ENCODE assay signal across 16 cellular contexts in the genomic region with DNA sequence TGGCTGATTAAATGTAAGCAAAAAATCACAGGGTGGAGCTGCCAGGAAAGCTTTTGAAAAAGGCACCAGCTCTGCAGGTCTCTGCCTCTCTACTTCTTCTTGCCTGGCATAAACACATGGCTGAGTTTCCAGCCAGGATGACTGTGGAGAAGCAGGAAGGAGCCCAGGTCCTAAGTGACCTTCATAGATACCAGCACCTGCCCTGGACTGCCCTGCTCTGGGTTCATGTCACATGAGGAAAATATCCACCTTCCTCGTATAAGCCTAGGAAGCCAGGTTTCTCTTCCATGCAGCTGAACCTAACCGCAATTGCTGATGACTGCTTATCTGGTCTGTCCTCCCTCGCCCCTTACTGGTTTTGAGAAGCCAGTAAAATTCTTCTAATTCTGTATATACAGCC. TPM values are rescaled to one million over a fixed set of nuclear protein-coding genes. Genes with fewer than 3 reads are reported as not detected.
DNase-seq lines count a peak whose midpoint lies in the region; ATAC-seq and TF ChIP-seq lines count a peak whose summit lies in the region.
"Had no signal": no experiment of that assay in that cellular context is flagged by ENCODE, and none has a peak within 500 bp of the region (broad histone marks: within the 10 kb centered on the region; RNA-seq: fewer than 3 reads in every experiment).

No MANE protein-coding gene starts in this region.

- POLR2A ChIA-PET in CD4-positive, alpha-beta memory T cell (lab: Charles Lee; ENCODE audit: partially characterized antibody), result no interaction called here

- no peak for ATAC-seq in GM18505 (IDR thresholded peaks at IDR 0.05; ENCODE audit: unreplicated experiment)
- ATAC-seq: CD8-positive, alpha-beta T cell had no signal

- peak overlapping the region in 2 of 8 donors; percentile 5 to 23 for H3K4me3 Mint-ChIP-seq in CD4-positive, alpha-beta memory T cell
- H3K4me3 Mint-ChIP-seq in dendritic cell treated with granulocyte-macrophage colony-stimulating factor and Interleukin-4, amounts not matched to agents 40 ng/mL and 50 ng/mL, for 4 days, result no peak overlapping the region
- H3K4me3 Mint-ChIP-seq: CD8-positive, alpha-beta T cell; endodermal cell had no signal

- H3K9ac ChIP-seq in mesenchymal stem cell (ENCODE audit: low read length), result no peak overlapping the region
- H3K9ac ChIP-seq: SK-N-SH had no signal

- H4K8ac ChIP-seq in mesenchymal stem cell (ENCODE audit: low read length), result no peak overlapping the region

- H2AFZ ChIP-seq in mesenchymal stem cell (ENCODE audit: low read depth, low read length), result no peak overlapping the region

- intact Hi-C loops in CD4-positive, alpha-beta memory T cell (cut with micrococcal nuclease), result no loop called here
- intact Hi-C loops in dendritic cell treated with granulocyte-macrophage colony-stimulating factor and Interleukin-4, amounts not matched to agents 40 ng/mL and 50 ng/mL, for 4 days (cut with micrococcal nuclease), result loop anchor here (2.0 kb wide), 1 partner anchor 47 kb away; a partner anchor contains a TSS

- no peak overlapping the region for H2BK5ac ChIP-seq in mesenchymal stem cell (ENCODE audit: low read depth, low read length, poor library complexity, severe bottlenecking)

- no peak overlapping the region for H3K27ac ChIP-seq in CD4-positive, alpha-beta memory T cell (ENCODE audit: low read depth, low read length)
- peak overlapping the region; percentile 87 for H3K27ac ChIP-seq in neutrophil
- H3K27ac ChIP-seq in mesenchymal stem cell (ENCODE audit: low read length, poor library complexity, severe bottlenecking), result no peak overlapping the region
- H3K27ac ChIP-seq: breast epithelium, tibial artery had no signal

- H3K27me3 Mint-ChIP-seq in CD4-positive, alpha-beta memory T cell, result no peaks in the 10 kb centered on the region
- no peaks in the 10 kb centered on the region for H3K27me3 Mint-ChIP-seq in dendritic cell treated with granulocyte-macrophage colony-stimulating factor and Interleukin-4, amounts not matched to agents 40 ng/mL and 50 ng/mL, for 4 days

- no peak overlapping the region for H2BK15ac ChIP-seq in mesenchymal stem cell (ENCODE audit: low read depth, poor library complexity, severe bottlenecking)

- no peak overlapping the region for H3K4me3 ChIP-seq in CD4-positive, alpha-beta memory T cell (ENCODE audit: low read length in 2 of 2)
- H3K4me3 ChIP-seq in neutrophil (ENCODE audit: low read depth in 1 of 2, low read length in 1 of 2) (no peak overlapping the region), foreskin fibroblast (ENCODE audit: low read depth in 1 of 2, low read length in 2 of 2) (no peak overlapping the region), mesenchymal stem cell (ENCODE audit: insufficient read depth in 1 of 2, low read depth in 1 of 2, low read length in 2 of 2) (no peak overlapping the region)
- H3K4me3 ChIP-seq: breast epithelium, tibial artery had no signal

- peak overlapping the region in 5 of 7 donors; percentile 5 to 73 (median 31) for H3K27ac Mint-ChIP-seq in CD4-positive, alpha-beta memory T cell
- H3K27ac Mint-ChIP-seq in dendritic cell treated with granulocyte-macrophage colony-stimulating factor and Interleukin-4, amounts not matched to agents 40 ng/mL and 50 ng/mL, for 4 days, result peak overlapping the region; percentile 48
- H3K27ac Mint-ChIP-seq: CD8-positive, alpha-beta T cell; endodermal cell had no signal

- H3K14ac ChIP-seq in mesenchymal stem cell (ENCODE audit: low read length in 2 of 2), result no peak overlapping the region

- H3K27me3 ChIP-seq in CD4-positive, alpha-beta memory T cell (ENCODE audit: insufficient read depth, low read length), result no peaks in the 10 kb centered on the region
- H3K27me3 ChIP-seq in neutrophil (no peaks in the 10 kb centered on the region), mesenchymal stem cell (ENCODE audit: control insufficient read depth in 1 of 2, insufficient read depth in 1 of 2, low read length in 2 of 2) (no peaks in the 10 kb centered on the region)
- H3K27me3 ChIP-seq: breast epithelium, tibial artery had no signal

- no peaks in the 10 kb centered on the region for H3K36me3 ChIP-seq in CD4-positive, alpha-beta memory T cell (ENCODE audit: insufficient read depth, low read length)
- H3K36me3 ChIP-seq in neutrophil (no peaks in the 10 kb centered on the region), mesenchymal stem cell (ENCODE audit: control insufficient read depth in 1 of 2, insufficient read depth in 2 of 2, low read depth in 1 of 2, low read length in 2 of 2) (no peaks in the 10 kb centered on the region)
- H3K36me3 ChIP-seq: breast epithelium, tibial artery had no signal

- peaks cover 0 to 20% (median 17%) of the 10 kb centered on the region in 4 donors for H3K4me1 Mint-ChIP-seq in CD4-positive, alpha-beta memory T cell
- H3K4me1 Mint-ChIP-seq in dendritic cell treated with granulocyte-macrophage colony-stimulating factor and Interleukin-4, amounts not matched to agents 40 ng/mL and 50 ng/mL, for 4 days (ENCODE audit: low read depth), result peaks cover 39% of the 10 kb centered on the region

- H3K9me3 Mint-ChIP-seq in CD4-positive, alpha-beta memory T cell, result peaks cover 0 to 2% (median 0%) of the 10 kb centered on the region in 8 donors
- no peaks in the 10 kb centered on the region for H3K9me3 Mint-ChIP-seq in dendritic cell treated with granulocyte-macrophage colony-stimulating factor and Interleukin-4, amounts not matched to agents 40 ng/mL and 50 ng/mL, for 4 days
- H3K9me3 Mint-ChIP-seq: CD8-positive, alpha-beta T cell; endodermal cell had no signal

- H3K23ac ChIP-seq in mesenchymal stem cell (ENCODE audit: low read length in 2 of 2), result no peak overlapping the region

- H3K4me1 ChIP-seq in CD4-positive, alpha-beta memory T cell (ENCODE audit: insufficient read depth, low read length), result peaks cover 12% of the 10 kb centered on the region
- H3K4me1 ChIP-seq in neutrophil (ENCODE audit: control insufficient read depth in 1 of 2, insufficient read depth in 1 of 2, low read depth in 1 of 2, low read length in 1 of 2), result peaks cover 34 to 47% of the 10 kb centered on the region in 2 experiments
- peaks cover 3% of the 10 kb centered on the region for H3K4me1 ChIP-seq in mesenchymal stem cell (ENCODE audit: control insufficient read depth, insufficient read depth, low read depth, low read length)
- H3K4me1 ChIP-seq: breast epithelium had no signal

- H3K79me1 ChIP-seq in mesenchymal stem cell (replicated peaks; ENCODE audit: low read length, poor library complexity, severe bottlenecking), result no peaks in the 10 kb centered on the region

- H2BK120ac ChIP-seq in mesenchymal stem cell (ENCODE audit: low read depth, low read length), result no peak overlapping the region

- CTCF ChIA-PET in CD4-positive, alpha-beta memory T cell (lab: Charles Lee; ENCODE audit: partially characterized antibody), result no interaction called here

- H2AK5ac ChIP-seq in mesenchymal stem cell (ENCODE audit: low read length, severe bottlenecking), result no peak overlapping the region

- H3K9me3 ChIP-seq in CD4-positive, alpha-beta memory T cell (ENCODE audit: control insufficient read depth in 1 of 2, low read length in 2 of 2), result no peaks in the 10 kb centered on the region
- no peaks in the 10 kb centered on the region for H3K9me3 ChIP-seq in neutrophil
- no peaks in the 10 kb centered on the region for H3K9me3 ChIP-seq in mesenchymal stem cell (ENCODE audit: control insufficient read depth, low read length)
- H3K9me3 ChIP-seq: breast epithelium, SK-N-SH, tibial artery had no signal

- peak overlapping the region in 1 of 2 experiments; percentile 4 for H3K18ac ChIP-seq in mesenchymal stem cell (ENCODE audit: low read depth in 1 of 2, low read length in 2 of 2)

- H3K4ac ChIP-seq in mesenchymal stem cell (ENCODE audit: low read depth in 1 of 2, low read length in 2 of 2), result peak overlapping the region in 1 of 2 experiments; percentile 85

- peak overlapping the region in 1 of 2 experiments; percentile 29 for H2BK12ac ChIP-seq in mesenchymal stem cell (ENCODE audit: low read length in 2 of 2)

- no peak for DNase-seq in CD4-positive, alpha-beta memory T cell
- peak; percentile 39 for DNase-seq in NCI-H446 treated with DMSO at 0.1 percent for 48 hours (lab: John Stamatoyannopoulos, UW)
- no peak for DNase-seq in AG08396 (ENCODE audit: low spot score)
- no peak for DNase-seq in foreskin fibroblast
- no peak for DNase-seq in mesenchymal stem cell
- DNase-seq: activated CD4-positive, CD25-positive, alpha-beta regulatory T cell; activated naive CD4-positive, alpha-beta T cell treated with anti-CD3 and anti-CD28 coated beads, Interleukin-2, amount 50 U/mL, for 16 hours; CD8-positive, alpha-beta T cell; endodermal cell; islet precursor cell; SK-N-SH; tibial artery had no signal

- TF ChIP-seq POLR2A in GM18505 (IDR thresholded peaks at IDR 0.05; ENCODE audit: borderline replicate concordance, extremely low read depth, insufficient read depth, insufficient read length), result no peak

- no peak overlapping the region for H3K4me2 ChIP-seq in mesenchymal stem cell (ENCODE audit: low read length, poor library complexity, severe bottlenecking)
- H3K4me2 ChIP-seq: SK-N-SH had no signal

- TF ChIP-seq CTCF in neutrophil (IDR thresholded peaks at IDR 0.05), result no peak
- no peak for TF ChIP-seq CTCF in foreskin fibroblast (IDR thresholded peaks at IDR 0.05; ENCODE audit: low read depth, low read length)

- 100% methylated on average over 1 of the region's 3 CpGs for WGBS in mesenchymal stem cell

- peaks cover 0 to 3% of the 10 kb centered on the region in 2 donors for H3K36me3 Mint-ChIP-seq in CD4-positive, alpha-beta memory T cell
- H3K36me3 Mint-ChIP-seq in dendritic cell treated with granulocyte-macrophage colony-stimulating factor and Interleukin-4, amounts not matched to agents 40 ng/mL and 50 ng/mL, for 4 days (ENCODE audit: low read depth), result no peaks in the 10 kb centered on the region
- H3K36me3 Mint-ChIP-seq: CD8-positive, alpha-beta T cell had no signal

- H4K91ac ChIP-seq in mesenchymal stem cell (ENCODE audit: low read length), result no peak overlapping the region

RNA-seq across cellular contexts. Expression of a gene that starts 47.8 kb away (rescaled TPM):
- 100 to 1,000 TPM; 128 TPM for total RNA-seq in CD4-positive, alpha-beta memory T cell
- polyA plus RNA-seq in CD4-positive, alpha-beta memory T cell, result 10 to 100 TPM; 60.0 to 75.8 TPM
- 22.5 TPM for polyA plus RNA-seq in mesenchymal stem cell (2013, experiment 1 of 2)
- 24.2 TPM for polyA plus RNA-seq in mesenchymal stem cell (2013, experiment 2 of 2)
